ENCODE assay signal across 8 cellular contexts in the genomic region with DNA sequence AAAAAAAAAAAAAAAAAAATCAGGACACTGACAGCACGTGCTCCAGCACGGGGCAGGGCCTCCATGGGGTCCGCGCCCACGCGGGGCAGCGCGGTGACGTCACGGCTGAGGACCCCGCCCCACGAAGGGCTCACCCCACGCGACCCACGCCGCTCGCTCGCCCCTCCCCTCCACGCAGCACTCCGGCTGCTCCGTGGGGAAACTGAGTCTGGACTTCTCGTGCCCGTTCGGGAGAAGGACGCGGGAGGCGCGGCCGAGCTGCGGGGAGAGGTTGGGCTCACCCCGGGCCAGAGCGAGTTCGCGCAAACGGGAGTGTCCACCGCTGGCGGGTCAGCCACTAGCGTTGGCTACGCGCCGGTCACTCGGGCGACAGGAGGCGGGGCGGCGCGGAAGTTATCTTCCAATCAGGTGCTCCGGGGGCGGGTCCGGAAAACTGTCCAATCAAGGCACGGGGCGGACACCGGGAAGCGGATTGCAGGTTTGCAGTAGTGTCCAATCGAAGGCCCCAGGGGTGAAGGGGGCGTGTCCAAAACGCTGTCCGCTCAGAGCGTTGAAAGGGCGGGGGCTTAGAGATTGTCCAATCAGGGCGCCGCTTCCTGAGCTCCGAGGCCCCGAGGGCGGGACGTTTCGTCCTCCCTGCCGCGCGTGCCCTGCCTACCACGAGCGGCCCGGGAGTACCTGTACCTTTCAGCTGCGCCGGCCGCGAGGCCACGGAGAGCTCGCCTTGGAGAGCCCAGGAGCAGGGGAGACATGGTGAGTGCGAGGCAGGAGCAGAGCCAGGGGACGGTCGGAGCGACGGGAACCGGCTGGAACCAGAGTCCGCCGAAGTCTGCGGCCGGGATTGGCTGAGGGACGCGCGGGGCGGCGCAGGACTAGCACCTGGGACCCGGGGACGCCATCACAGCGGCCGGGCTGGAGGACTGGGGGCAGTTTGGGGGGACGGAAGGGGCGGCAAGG. TPM values are rescaled to one million over a fixed set of nuclear protein-coding genes. Genes with fewer than 3 reads are reported as not detected.
A peak's percentile ranks its signal among the peaks of the same experiment; 100 is the strongest.
DNase-seq lines count a peak whose midpoint lies in the region; ATAC-seq and TF ChIP-seq lines count a peak whose summit lies in the region.

Gene ZNF57 (plus strand): TSS at position 633 of the 957 bp plus-strand sequence. CDS start 118 bp downstream, at position 751.

- H3K27me3 ChIP-seq in thoracic aorta (replicated peaks; ENCODE audit: insufficient read depth) = no peaks in the 10 kb centered on the region

- TF ChIP-seq CTCF in HFF-Myc (IDR thresholded peaks at IDR 0.05; ENCODE audit: low read depth, low read length, missing control alignments) (no peak), glutamatergic neuron (IDR thresholded peaks at IDR 0.05; ENCODE audit: partially characterized antibody, unreplicated experiment) (no peak), omental fat pad (IDR thresholded peaks at IDR 0.05) (no peak), thoracic aorta (IDR thresholded peaks at IDR 0.05) (no peak)

- POLR2A ChIA-PET in activated naive CD8-positive, alpha-beta T cell treated with anti-CD3 and anti-CD28 coated beads, Interleukin-2, amount 10 ng/mL, durations not matched to agents 7 days and 5 days (lab: Charles Lee) = interaction anchor here (0.7 to 1.4 kb wide), 6 partner anchors 11 to 135 kb away, joined by 3 to 14 read pairs (median 4); partner anchors contain the start of genes ZNF555 and ZNF77

- ATAC-seq in activated naive CD8-positive, alpha-beta T cell treated with anti-CD3 and anti-CD28 coated beads, Interleukin-2, amount 10 ng/mL, durations not matched to agents 7 days and 5 days (ENCODE audit: low read depth) = peak; percentile 98
- ATAC-seq in omental fat pad (ENCODE audit: low FRiP score) (peak; percentile 100), thoracic aorta (ENCODE audit: insufficient number of reproducible peaks, low FRiP score, low read depth) (peak; percentile 98)

- peak within 1 kb of the TSS; percentile 67 to 74 for H3K27ac ChIP-seq in thoracic aorta

- DNase-seq in GM04503 (ENCODE audit: low read depth) (peak; percentile 94), HFF-Myc (ENCODE audit: extremely low read depth, low read depth) (peak; percentile 97), NCI-H1048 (lab: John Stamatoyannopoulos, UW) (peak; percentile 98), SKM-1 (lab: John Stamatoyannopoulos, UW; ENCODE audit: unreplicated experiment) (peak; percentile 97), glutamatergic neuron (peak; percentile 99), omental fat pad (ENCODE audit: low spot score) (peak; percentile 98), thoracic aorta (ENCODE audit: low spot score) (peak; percentile 99)
- peak; percentile 93 for DNase-seq in activated naive CD8-positive, alpha-beta T cell treated with anti-CD3 and anti-CD28 coated beads, Interleukin-2, amount 10 ng/mL, durations not matched to agents 7 days and 5 days

- peaks cover 10% of the 10 kb centered on the region for H3K4me1 Mint-ChIP-seq in activated naive CD8-positive, alpha-beta T cell treated with anti-CD3 and anti-CD28 coated beads, Interleukin-2, amount 10 ng/mL, durations not matched to agents 7 days and 5 days
- peaks cover 2% of the 10 kb centered on the region for H3K4me1 Mint-ChIP-seq in glutamatergic neuron (ENCODE audit: low read depth, unreplicated experiment)

- H3K9me3 Mint-ChIP-seq in activated naive CD8-positive, alpha-beta T cell treated with anti-CD3 and anti-CD28 coated beads, Interleukin-2, amount 10 ng/mL, durations not matched to agents 7 days and 5 days = peaks cover 9% of the 10 kb centered on the region
- peaks cover 9% of the 10 kb centered on the region for H3K9me3 Mint-ChIP-seq in glutamatergic neuron (ENCODE audit: unreplicated experiment)

- H3K4me3 Mint-ChIP-seq in activated naive CD8-positive, alpha-beta T cell treated with anti-CD3 and anti-CD28 coated beads, Interleukin-2, amount 10 ng/mL, durations not matched to agents 7 days and 5 days = peak within 1 kb of the TSS; percentile 98
- H3K4me3 Mint-ChIP-seq in glutamatergic neuron (ENCODE audit: unreplicated experiment) = peak within 1 kb of the TSS; percentile 95

- no peaks in the 10 kb centered on the region for H3K27me3 Mint-ChIP-seq in activated naive CD8-positive, alpha-beta T cell treated with anti-CD3 and anti-CD28 coated beads, Interleukin-2, amount 10 ng/mL, durations not matched to agents 7 days and 5 days
- H3K27me3 Mint-ChIP-seq in glutamatergic neuron (ENCODE audit: unreplicated experiment) = no peaks in the 10 kb centered on the region

- no peaks in the 10 kb centered on the region for H3K36me3 ChIP-seq in thoracic aorta

- peaks cover 3% of the 10 kb centered on the region for H3K9me3 ChIP-seq in thoracic aorta

- H3K4me3 ChIP-seq in HFF-Myc (replicated peaks; ENCODE audit: low read depth, low read length) (peak within 1 kb of the TSS; percentile 79), thoracic aorta (peak within 1 kb of the TSS; percentile 97)

- peaks cover 6 to 9% of the 10 kb centered on the region in 2 donors for H3K4me1 ChIP-seq in thoracic aorta (ENCODE audit: control insufficient read depth in 1 of 2, low read depth in 2 of 2)

- peaks cover 8% of the 10 kb centered on the region for H3K36me3 Mint-ChIP-seq in activated naive CD8-positive, alpha-beta T cell treated with anti-CD3 and anti-CD28 coated beads, Interleukin-2, amount 10 ng/mL, durations not matched to agents 7 days and 5 days
- H3K36me3 Mint-ChIP-seq in glutamatergic neuron (ENCODE audit: unreplicated experiment) = peaks cover 4% of the 10 kb centered on the region

- peak within 1 kb of the TSS; percentile 95 for H3K27ac Mint-ChIP-seq in activated naive CD8-positive, alpha-beta T cell treated with anti-CD3 and anti-CD28 coated beads, Interleukin-2, amount 10 ng/mL, durations not matched to agents 7 days and 5 days
- peak within 1 kb of the TSS; percentile 72 for H3K27ac Mint-ChIP-seq in glutamatergic neuron (ENCODE audit: unreplicated experiment)

RNA-seq across cellular contexts. Expression of gene ZNF57, which starts in this region (rescaled TPM):
- total RNA-seq in activated naive CD8-positive, alpha-beta T cell treated with anti-CD3 and anti-CD28 coated beads, Interleukin-2, amount 10 ng/mL, durations not matched to agents 7 days and 5 days = 1 to 10 TPM; 4.7 to 5.7 TPM
- total RNA-seq in glutamatergic neuron (ENCODE audit: unreplicated experiment) (2.7 TPM), omental fat pad (1 to 10 TPM; 2.0 to 6.3 (median 4.7) TPM), thoracic aorta (1 to 10 TPM; 4.0 to 4.2 TPM)

Comparison
In these comparisons a context has a peak if more than half of its experiments do, and no peak if none do; other contexts are left out.
1. Peak in every context shown above with its lines: DNase-seq, ATAC-seq, H3K4me3 ChIP-seq and H3K27ac ChIP-seq.